ENCODE assay signal across 10 cellular contexts in genomic region chr18:10864722-10865121, GRCh38.
"Had no signal": no experiment of that assay in that cellular context is flagged by ENCODE, and none has a peak within 500 bp of the region (broad histone marks: within the 10 kb centered on the region; RNA-seq: fewer than 3 reads in every experiment).

No MANE protein-coding gene starts in this region.

- ATAC-seq: GM23338 had no signal

- H3K27ac ChIP-seq: HL-60, KMS-11 had no signal

- H3K4me3 ChIP-seq: GM23338 had no signal

- FAIRE-seq: H1, H54 had no signal

- DNase-seq: H9, HCEC 1CT, HFFc6, Karpas-422, KBM-7 had no signal

- H2AFZ ChIP-seq: GM23338 had no signal

- H3K4me2 ChIP-seq: GM23338, KMS-11 had no signal
